Comparison of ENCODE assay signal across 8 cellular contexts in the genomic region with DNA sequence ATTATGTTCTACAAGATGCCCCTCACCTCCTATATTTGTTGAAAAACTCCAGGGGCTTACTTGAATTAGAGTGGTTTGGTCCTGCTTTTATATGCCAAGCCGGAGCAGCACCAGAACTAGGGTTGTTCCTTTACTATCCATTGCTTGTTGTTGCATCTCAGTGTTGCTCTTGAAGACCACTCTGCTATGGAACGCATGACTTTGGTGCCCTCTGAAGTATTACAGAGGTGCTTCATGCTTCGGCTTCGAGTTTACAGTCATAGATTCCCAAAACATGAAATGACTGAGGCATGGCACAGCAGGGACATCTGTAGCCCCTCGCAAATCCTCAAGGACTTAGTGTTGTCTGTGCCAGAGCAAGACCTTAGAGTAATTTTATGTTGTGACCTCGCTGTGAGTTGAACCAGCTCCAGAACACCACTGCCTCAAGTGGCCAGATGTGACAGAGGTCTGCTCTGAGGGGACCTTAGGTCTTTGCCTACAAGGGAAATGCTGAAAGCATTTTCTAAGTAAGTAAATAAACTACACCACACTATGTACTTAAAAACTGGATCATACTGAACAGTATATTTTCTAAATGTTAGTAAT.
A peak's percentile ranks its signal among the peaks of the same experiment; 100 is the strongest.
DNase-seq lines count a peak whose midpoint lies in the region; ATAC-seq and TF ChIP-seq lines count a peak whose summit lies in the region.

No MANE protein-coding gene starts in this region.

- CTCF ChIA-PET in Calu3 (lab: Charles Lee) = interaction anchor here (1.6 to 1.7 kb wide), 2 partner anchors 15 to 22 kb away, joined by 3 to 4 read pairs; no protein-coding TSS in a partner anchor

- TF ChIP-seq CTCF in Calu3 (IDR thresholded peaks at IDR 0.05; ENCODE audit: unreplicated experiment) (peak; percentile 40), NB4 (IDR thresholded peaks at IDR 0.05; ENCODE audit: low read depth, low read length) (peak; percentile 52), fibroblast of mammary gland (conservative IDR thresholded peaks at IDR 0.05; ENCODE audit: control insufficient read depth, insufficient read depth, low read depth, low read length) (peak; percentile 11)

- intact Hi-C loops in Calu3 (cut with micrococcal nuclease; ENCODE audit: unreplicated experiment) (no loop called here), Right ventricle myocardium superior (cut with DNase I) (no loop called here)

- no peaks in the 10 kb centered on the region for H3K9me3 Mint-ChIP-seq in Calu3 (ENCODE audit: low read depth, unreplicated experiment)

- no peak for TF ChIP-seq POLR2A in NB4 (IDR thresholded peaks at IDR 0.05; ENCODE audit: extremely low read depth, insufficient read length)

- H3K36me3 Mint-ChIP-seq in Calu3 (ENCODE audit: insufficient read depth, unreplicated experiment) = no peaks in the 10 kb centered on the region

- no peak overlapping the region for H3K27ac Mint-ChIP-seq in Calu3 (ENCODE audit: unreplicated experiment)

- H3K4me1 Mint-ChIP-seq in Calu3 (ENCODE audit: low read depth, unreplicated experiment) = no peaks in the 10 kb centered on the region

- BruUV-seq in Calu3 (replicated peaks; lab: Mats Ljungman, UMichigan) = no TSS peak

- peaks cover 51% of the 10 kb centered on the region for H3K27me3 Mint-ChIP-seq in Calu3 (ENCODE audit: unreplicated experiment)

- DNase-seq in Calu3 = peak; percentile 33
- DNase-seq in NB4 (ENCODE audit: low read depth) = peak; percentile 33
- DNase-seq in fibroblast of mammary gland (ENCODE audit: low read depth) = no peak
- no peak for DNase-seq in pons (ENCODE audit: low spot score)
- DNase-seq in Right ventricle myocardium superior = no peak

- no peak overlapping the region for H3K4me3 Mint-ChIP-seq in Calu3 (ENCODE audit: low read depth, unreplicated experiment)

- ATAC-seq in GM19351 (IDR thresholded peaks at IDR 0.05; ENCODE audit: unreplicated experiment) = peak; percentile 94
- ATAC-seq in GM21423 (IDR thresholded peaks at IDR 0.05; ENCODE audit: unreplicated experiment) = no peak
- no peak for ATAC-seq in GM19455 (IDR thresholded peaks at IDR 0.05; ENCODE audit: unreplicated experiment)
- no peak for ATAC-seq in Right ventricle myocardium superior (ENCODE audit: poor library complexity)

- H3K4me3 ChIP-seq in NB4 (ENCODE audit: low read depth, low read length) = no peak overlapping the region
- H3K4me3 ChIP-seq in fibroblast of mammary gland (ENCODE audit: control insufficient read depth, low read depth, low read length) = no peak overlapping the region

Comparison
In these comparisons a context has a peak if more than half of its experiments do, and no peak if none do; other contexts are left out.
1. DNase-seq: peak in Calu3 (single experiment) and NB4 (single experiment); none in fibroblast of mammary gland (single experiment), pons (single experiment) and Right ventricle myocardium superior (single experiment).
2. Peak in every context shown above with its lines, with median percentiles within 50 percentile points of each other: CTCF ChIP-seq.